In the genomic region with DNA sequence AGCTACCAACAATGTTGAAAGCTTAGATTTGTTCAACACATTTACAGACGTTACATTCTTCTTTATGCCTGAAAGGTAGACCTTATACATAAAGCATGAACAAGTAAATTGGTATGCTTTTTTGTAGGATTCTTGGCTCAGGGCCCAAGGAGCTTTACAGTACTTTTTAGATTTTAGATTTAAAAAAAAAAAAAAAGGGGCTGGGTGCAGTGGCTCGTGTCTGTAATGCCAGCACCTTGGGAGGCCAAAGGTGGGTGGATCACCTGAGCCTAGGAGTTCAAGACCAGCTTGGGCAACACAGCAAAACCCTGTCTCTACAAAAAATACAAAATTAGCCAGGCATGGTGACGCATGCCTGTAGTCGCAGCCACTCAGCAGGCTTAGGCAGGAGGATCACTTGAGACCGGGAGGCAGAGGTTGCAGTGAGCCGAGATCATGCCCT, we compare ENCODE assay signal across 13 cellular contexts. TPM values are rescaled to one million over a fixed set of nuclear protein-coding genes. Genes with fewer than 3 reads are reported as not detected.
A peak's percentile ranks its signal among the peaks of the same experiment; 100 is the strongest.
DNase-seq lines count a peak whose midpoint lies in the region; ATAC-seq, FAIRE-seq and TF ChIP-seq lines count a peak whose summit lies in the region.
"Had no signal": no experiment of that assay in that cellular context is flagged by ENCODE, and none has a peak within 500 bp of the region (broad histone marks: within the 10 kb centered on the region; RNA-seq: fewer than 3 reads in every experiment).

No MANE protein-coding gene starts in this region.

- H3K4me2 ChIP-seq in keratinocyte (ENCODE audit: control insufficient read depth, extremely low read depth, insufficient read depth, low read depth, low read length) = peak overlapping the region; percentile 72

- H2AFZ ChIP-seq in keratinocyte (ENCODE audit: control insufficient read depth, low read length) = peak overlapping the region; percentile 12

- H3K27ac ChIP-seq in keratinocyte (ENCODE audit: control insufficient read depth, insufficient read depth, low read length) = peak overlapping the region; percentile 62
- no peak overlapping the region for H3K27ac ChIP-seq in upper lobe of right lung
- H3K27ac ChIP-seq: SK-N-MC had no signal

- dilution Hi-C loops in keratinocyte (cut with MboI; ENCODE audit: extremely low pct_ligation_motif_present, low sequenced_read_pairs) = no loop called here

- DNase-seq in Right ventricle myocardium inferior (ENCODE audit: missing footprints) = no peak
- no peak for DNase-seq in cardiac septum (ENCODE audit: low spot score)
- DNase-seq in astrocyte of the hippocampus (ENCODE audit: low read depth, low spot score) = peak; percentile 28
- peak; percentile 21 for DNase-seq in keratinocyte (ENCODE audit: low read depth, low spot score)
- DNase-seq in upper lobe of right lung = no peak
- no peak for DNase-seq in activated effector memory CD4-positive, alpha-beta T cell treated with Interleukin-2 at 50 U/mL for 16 hours
- DNase-seq in head of caudate nucleus = no peak
- DNase-seq in central memory CD4-positive, alpha-beta T cell = no peak
- DNase-seq: hippocampal formation; MV-4-11; stimulated activated CD4-positive, alpha-beta T cell treated with anti-CD3 and anti-CD28 coated beads, Interleukin-12 subunit alpha, Interleukin-12 subunit beta, amount 100 ng/mL, for 4 hours had no signal

- peaks cover 51% of the 10 kb centered on the region for H3K79me2 ChIP-seq in keratinocyte (ENCODE audit: control insufficient read depth, insufficient read depth, low read length)

- TF ChIP-seq CTCF in keratinocyte (optimal IDR thresholded peaks at IDR 0.05 in 1 of 3, IDR thresholded peaks at IDR 0.05 in 1 of 3, conservative IDR thresholded peaks at IDR 0.05 in 1 of 3; ENCODE audit: extremely low read depth in 1 of 3, insufficient read depth in 2 of 3, low read length in 3 of 3) = no peak
- no peak for TF ChIP-seq CTCF in upper lobe of right lung (IDR thresholded peaks at IDR 0.05)

- intact Hi-C loops in Right ventricle myocardium inferior (cut with DNase I) (no loop called here), cardiac septum (cut with DNase I) (no loop called here), upper lobe of right lung (cut with DNase I) (no loop called here), head of caudate nucleus (cut with DNase I) (no loop called here)

- peak overlapping the region; percentile 40 for H3K9ac ChIP-seq in keratinocyte (ENCODE audit: control insufficient read depth, extremely low read depth, insufficient read depth, low read length)

- FAIRE-seq in keratinocyte (lab: Jason Lieb, UNC) = no peak

- H3K36me3 ChIP-seq in keratinocyte (ENCODE audit: control insufficient read depth in 2 of 2, extremely low read depth in 1 of 2, insufficient read depth in 2 of 2, low read length in 2 of 2) (peaks cover 0 to 3% of the 10 kb centered on the region in 2 experiments), upper lobe of right lung (no peaks in the 10 kb centered on the region)

- ATAC-seq in Right ventricle myocardium inferior (peak; percentile 24), upper lobe of right lung (peak; percentile 72)

- H3K9me1 ChIP-seq in keratinocyte (ENCODE audit: control insufficient read depth, extremely low read depth, insufficient read depth, low read length) = no peaks in the 10 kb centered on the region

- H3K4me3 ChIP-seq in keratinocyte (ENCODE audit: control insufficient read depth in 2 of 3, extremely low read depth in 1 of 3, insufficient read depth in 2 of 3, low read depth in 1 of 3, low read length in 3 of 3) = peak overlapping the region in 1 of 3 experiments; percentile 25
- no peak overlapping the region for H3K4me3 ChIP-seq in upper lobe of right lung
- H3K4me3 ChIP-seq: SK-N-MC, tibial nerve had no signal

- no peaks in the 10 kb centered on the region for H4K20me1 ChIP-seq in keratinocyte (ENCODE audit: control insufficient read depth, extremely low read depth, insufficient read depth, low read length)

- no peaks in the 10 kb centered on the region for H3K9me3 ChIP-seq in keratinocyte (ENCODE audit: control insufficient read depth, low read depth, low read length)
- no peaks in the 10 kb centered on the region for H3K9me3 ChIP-seq in upper lobe of right lung

- H3K4me1 ChIP-seq in keratinocyte (ENCODE audit: control insufficient read depth, extremely low read depth, insufficient read depth, low read length) (peaks cover 15% of the 10 kb centered on the region), upper lobe of right lung (no peaks in the 10 kb centered on the region)

- H3K27me3 ChIP-seq in keratinocyte (ENCODE audit: control insufficient read depth, extremely low read depth, insufficient read depth, low read length) = no peaks in the 10 kb centered on the region
- no peaks in the 10 kb centered on the region for H3K27me3 ChIP-seq in upper lobe of right lung
- H3K27me3 ChIP-seq: tibial nerve had no signal

RNA-seq across cellular contexts. Expression of gene MEF2A, which starts 39.7 kb away (rescaled TPM):
- total RNA-seq in Right ventricle myocardium inferior (135 TPM), cardiac septum (195 TPM), upper lobe of right lung (86.8 TPM)
- polyA plus RNA-seq in keratinocyte = 17.9 to 29.9 TPM (median 27.4 TPM) in 3 replicates
- polyA plus RNA-seq in keratinocyte (2011; ENCODE audit: low read depth) = 74.0 TPM
- 13.1 and 20.3 TPM in 2 replicates for polyA plus RNA-seq in keratinocyte (2011; cell fraction: cytosol; rRNA removed)
- polyA plus RNA-seq in keratinocyte (2011; cell fraction: nucleus; rRNA removed) = 45.8 and 49.1 TPM in 2 replicates
- polyA plus RNA-seq in keratinocyte (2012; ENCODE audit: low replicate concordance) = 10.3 and 21.1 TPM in 2 replicates
- 25.1 to 36.2 TPM (median 35.7 TPM) in 3 replicates for polyA minus RNA-seq in keratinocyte
- polyA minus RNA-seq in keratinocyte (2011; cell fraction: cytosol; rRNA and poly(A)+ RNA removed) = 22.4 TPM
- polyA minus RNA-seq in keratinocyte (2011; cell fraction: nucleus; rRNA and poly(A)+ RNA removed) = 32.7 and 55.1 TPM in 2 replicates

Comparison
In these comparisons a context has a peak if more than half of its experiments do, and no peak if none do; other contexts are left out.
1. DNase-seq: peak in astrocyte of the hippocampus (single experiment) and keratinocyte (single experiment); none in Right ventricle myocardium inferior (single experiment), cardiac septum (single experiment), upper lobe of right lung (single experiment), activated effector memory CD4-positive, alpha-beta T cell treated with Interleukin-2 at 50 U/mL for 16 hours (single experiment), head of caudate nucleus (0 of 42) and central memory CD4-positive, alpha-beta T cell (single experiment).